ENCODE assay signal across 8 cellular contexts in the genomic region with DNA sequence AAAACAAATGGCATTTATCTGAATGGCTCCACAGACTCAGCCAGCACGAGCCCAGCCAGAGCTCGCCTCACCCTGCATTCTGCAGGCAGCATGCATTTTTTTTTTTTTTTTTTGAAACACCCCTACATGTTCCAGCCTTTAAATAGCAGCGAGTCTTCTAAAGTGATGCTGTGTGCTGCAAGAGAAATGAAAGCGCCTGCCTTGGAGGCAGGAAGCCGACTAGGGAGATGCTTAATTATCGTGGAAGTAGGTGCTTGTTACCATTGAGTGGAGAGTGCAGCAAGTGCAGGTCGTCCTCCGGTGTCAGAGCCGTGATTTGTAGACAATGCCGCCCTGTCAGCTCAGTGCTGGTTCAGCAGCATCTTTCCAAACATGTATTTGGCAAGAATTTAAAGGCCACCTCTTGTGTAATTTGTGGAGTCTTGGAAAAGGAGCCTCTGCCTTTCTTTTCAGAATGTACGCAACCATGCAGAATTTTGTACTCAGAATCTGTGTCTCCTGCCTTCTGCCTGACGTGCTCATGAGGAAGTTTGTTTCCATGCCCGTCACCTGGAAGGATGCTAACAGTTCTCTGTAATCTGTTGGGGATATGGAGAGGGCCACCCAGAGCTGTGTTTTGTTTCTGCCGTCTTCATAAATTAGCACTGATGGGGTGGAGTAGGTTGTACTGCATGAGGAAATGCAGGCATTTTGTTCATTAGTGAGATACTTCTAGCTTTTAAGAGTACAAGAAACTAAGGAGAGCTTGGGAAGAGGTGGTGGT.
DNase-seq lines count a peak whose midpoint lies in the region; ATAC-seq and TF ChIP-seq lines count a peak whose summit lies in the region.

No MANE protein-coding gene starts in this region.

- no peak for TF ChIP-seq CTCF in BJ (IDR thresholded peaks at IDR 0.05; ENCODE audit: insufficient read depth, low read depth, low read length)
- TF ChIP-seq CTCF in foreskin fibroblast (IDR thresholded peaks at IDR 0.05; ENCODE audit: low read depth, low read length), result no peak
- TF ChIP-seq CTCF in parathyroid adenoma (IDR thresholded peaks at IDR 0.05), result no peak

- no peaks in the 10 kb centered on the region for H3K27me3 ChIP-seq in BJ (ENCODE audit: control insufficient read depth, insufficient read depth, low read length)
- H3K27me3 ChIP-seq in parathyroid adenoma (ENCODE audit: control insufficient read depth, insufficient read depth, low read length), result no peaks in the 10 kb centered on the region

- CTCF ChIA-PET in BJ (lab: Yijun Ruan, JAX), result interaction anchor here (1.6 kb wide), 1 partner anchor 65 kb away, joined by 3 read pairs; no protein-coding TSS in a partner anchor

- H3K9ac ChIP-seq in parathyroid adenoma, result no peak overlapping the region

- H3K27ac ChIP-seq in parathyroid adenoma, result no peak overlapping the region

- POLR2A ChIA-PET in BJ (lab: Charles Lee), result interaction anchor here (0.6 to 0.7 kb wide), 3 partner anchors 12 to 172 kb away, joined by 3 to 6 read pairs (median 3); no protein-coding TSS in a partner anchor

- H3K4me1 ChIP-seq in parathyroid adenoma, result peaks cover 4% of the 10 kb centered on the region

- H3K9me3 ChIP-seq in parathyroid adenoma (ENCODE audit: control insufficient read depth, low read length), result no peaks in the 10 kb centered on the region

- peaks cover 4% of the 10 kb centered on the region for H3K79me2 ChIP-seq in parathyroid adenoma

- no peak overlapping the region for H3K4me2 ChIP-seq in parathyroid adenoma (ENCODE audit: low read length)

- no peak for ATAC-seq in GM21529 (IDR thresholded peaks at IDR 0.05; ENCODE audit: unreplicated experiment)

- H3K36me3 ChIP-seq in BJ (ENCODE audit: control insufficient read depth, insufficient read depth, low read length) (no peaks in the 10 kb centered on the region; the same call in 1 of the 2 replicates), parathyroid adenoma (ENCODE audit: control insufficient read depth, insufficient read depth, low read length) (no peaks in the 10 kb centered on the region)

- H2AFZ ChIP-seq in parathyroid adenoma, result peak overlapping the region; percentile 50

- DNase-seq in BJ (ENCODE audit: low read depth), result no peak
- DNase-seq in NCI-H748 treated with DMSO at 0.1 percent for 48 hours (lab: John Stamatoyannopoulos, UW), result peak; percentile 53
- peak; percentile 35 to 58 for DNase-seq in foreskin fibroblast
- no peak for DNase-seq in CD1c-positive myeloid dendritic cell (ENCODE audit: extremely low spot score)
- DNase-seq in RKO (ENCODE audit: low spot score), result no peak
- DNase-seq in 8988T, result no peak

- H3K4me3 ChIP-seq in BJ (ENCODE audit: low read depth, low read length) (peak overlapping the region; percentile 11), foreskin fibroblast (ENCODE audit: low read depth in 1 of 2, low read length in 2 of 2) (peak overlapping the region; percentile 35 to 44), parathyroid adenoma (ENCODE audit: low read depth, low read length) (no peak overlapping the region)

Comparison
In these comparisons a context has a peak if more than half of its experiments do, and no peak if none do; other contexts are left out.
1. DNase-seq: peak in NCI-H748 treated with DMSO at 0.1 percent for 48 hours (single experiment) and foreskin fibroblast (2 of 2); none in BJ (single experiment), CD1c-positive myeloid dendritic cell (single experiment), RKO (single experiment) and 8988T (single experiment).